In the genomic region with DNA sequence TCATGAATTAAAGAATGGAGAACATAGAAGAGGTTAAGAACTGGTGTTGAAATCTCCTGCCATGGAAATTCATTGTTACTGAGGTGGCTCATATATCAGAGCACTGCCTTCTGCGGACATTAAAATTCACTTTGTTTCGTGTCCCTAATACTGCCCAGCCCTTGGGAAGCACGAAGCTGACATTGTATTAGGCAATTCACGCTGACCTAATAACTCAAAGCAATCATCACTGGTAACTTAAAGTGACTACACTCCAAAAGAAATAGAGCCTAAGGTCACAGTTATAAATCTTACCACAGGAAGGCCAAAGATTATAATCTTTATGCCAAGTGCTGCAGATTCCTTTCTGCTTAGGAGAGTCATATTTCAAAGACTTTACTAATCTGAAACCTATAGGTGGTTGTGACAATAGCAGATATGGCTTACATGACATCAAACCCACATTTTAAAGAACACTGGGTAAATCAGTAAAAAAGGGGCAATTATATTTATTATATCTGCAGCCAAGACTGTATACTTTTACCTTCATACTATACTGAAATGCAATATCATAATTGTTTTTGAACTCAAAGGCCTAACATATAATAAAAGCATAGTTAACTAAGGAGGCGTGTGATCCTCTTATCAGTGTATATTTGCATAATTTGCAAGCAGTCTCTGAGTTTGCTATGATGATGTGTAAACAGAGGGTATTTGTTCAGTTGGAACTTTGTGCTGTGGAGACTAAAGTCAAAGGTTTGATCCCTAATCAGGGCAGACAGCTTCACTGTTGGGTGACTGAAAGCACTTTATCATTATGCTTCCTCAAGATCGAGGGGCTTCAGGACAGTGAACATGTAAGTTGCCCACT, we compare ENCODE assay signal across 1 cellular context.
TF ChIP-seq lines count a peak whose summit lies in the region.

No MANE protein-coding gene starts in this region.

TF ChIP-seq in HepG2, 621 proteins besides CTCF, POLR2A, EP300 and RAD21 (continued from another document and continues in another):
- TF ChIP-seq ZNF33B (CRISPR knock-in tag; IDR thresholded peaks at IDR 0.05) (no peak), MAFF (IDR thresholded peaks at IDR 0.05; ENCODE audit: low read depth, low read length) (peak; percentile 24; the same call in 1 of the 2 replicates), PHF20 (CRISPR knock-in tag; IDR thresholded peaks at IDR 0.05) (no peak), ISX (CRISPR knock-in tag; conservative IDR thresholded peaks at IDR 0.05) (no peak), FOXA1 (IDR thresholded peaks at IDR 0.05) (peak; percentile 96), FOXA1 (CRISPR knock-in tag; IDR thresholded peaks at IDR 0.05) (peak; percentile 98), SAP130 (CRISPR knock-in tag; IDR thresholded peaks at IDR 0.05; ENCODE audit: low read depth) (peak; percentile 70), NR1H2 (CRISPR knock-in tag; IDR thresholded peaks at IDR 0.05; ENCODE audit: borderline replicate concordance, low read depth) (no peak), ZNF343 (CRISPR knock-in tag; IDR thresholded peaks at IDR 0.05) (no peak), REPIN1 (CRISPR knock-in tag; IDR thresholded peaks at IDR 0.05; ENCODE audit: borderline replicate concordance, low read depth) (peak; percentile 30; the same call in 1 of the 2 replicates), ZBTB1 (CRISPR knock-in tag; IDR thresholded peaks at IDR 0.05; ENCODE audit: borderline replicate concordance) (no peak), ZNF577 (CRISPR knock-in tag; IDR thresholded peaks at IDR 0.05; ENCODE audit: borderline replicate concordance, low read depth) (no peak), RXRA (CRISPR knock-in tag; IDR thresholded peaks at IDR 0.05) (no peak; the same call in 1 of the 2 replicates), IRX3 (CRISPR knock-in tag; IDR thresholded peaks at IDR 0.05; ENCODE audit: borderline replicate concordance, low read depth) (no peak), LCORL (IDR thresholded peaks at IDR 0.05) (no peak), LCORL (CRISPR knock-in tag; IDR thresholded peaks at IDR 0.05) (no peak), NCOR1 (IDR thresholded peaks at IDR 0.05; ENCODE audit: borderline replicate concordance, low read length) (peak; percentile 93), KLF12 (CRISPR knock-in tag; IDR thresholded peaks at IDR 0.05; ENCODE audit: borderline replicate concordance) (no peak), NFYC (CRISPR knock-in tag; IDR thresholded peaks at IDR 0.05) (no peak), RARA (CRISPR knock-in tag; IDR thresholded peaks at IDR 0.05) (peak; percentile 59), NCOA5 (CRISPR knock-in tag; IDR thresholded peaks at IDR 0.05) (no peak), ZFP1 (CRISPR knock-in tag; IDR thresholded peaks at IDR 0.05) (no peak), GABPA (IDR thresholded peaks at IDR 0.05; ENCODE audit: low read depth, low read length) (no peak), GABPA (CRISPR knock-in tag; IDR thresholded peaks at IDR 0.05; ENCODE audit: low read depth) (peak; percentile 45; the same call in 1 of the 2 replicates), ZNF672 (CRISPR knock-in tag; IDR thresholded peaks at IDR 0.05) (no peak), ZNF121 (CRISPR knock-in tag; IDR thresholded peaks at IDR 0.05) (no peak), ESRRA (CRISPR knock-in tag; IDR thresholded peaks at IDR 0.05; ENCODE audit: low read depth) (0 out of 2 replicates have a peak, but pooled peaks have one; percentile 43), HNF4G (IDR thresholded peaks at IDR 0.05; ENCODE audit: borderline replicate concordance, low read depth, low read length) (peak; percentile 98), HNF4G (CRISPR knock-in tag; IDR thresholded peaks at IDR 0.05; ENCODE audit: borderline replicate concordance, low read depth) (peak; percentile 52; the same call in 1 of the 2 replicates), SOX6 (IDR thresholded peaks at IDR 0.05) (no peak), SOX6 (CRISPR knock-in tag; IDR thresholded peaks at IDR 0.05) (peak; percentile 90), ISL2 (CRISPR knock-in tag; IDR thresholded peaks at IDR 0.05) (peak; percentile 93), CCDC6 (CRISPR knock-in tag; IDR thresholded peaks at IDR 0.05) (no peak), PRMT3 (CRISPR knock-in tag; IDR thresholded peaks at IDR 0.05; ENCODE audit: borderline replicate concordance, low read depth) (no peak), SALL1 (CRISPR knock-in tag; IDR thresholded peaks at IDR 0.05) (peak; percentile 71; the same call in 1 of the 2 replicates), GLI4 (CRISPR knock-in tag; IDR thresholded peaks at IDR 0.05; ENCODE audit: borderline replicate concordance) (no peak), NR2F2 (IDR thresholded peaks at IDR 0.05; ENCODE audit: borderline replicate concordance, low read depth) (peak; percentile 77), MAZ (IDR thresholded peaks at IDR 0.05; ENCODE audit: borderline replicate concordance, low read depth, low read length) (no peak), MAZ (CRISPR knock-in tag; IDR thresholded peaks at IDR 0.05; ENCODE audit: low read depth) (peak; percentile 59; the same call in 1 of the 2 replicates), CEBPG (CRISPR knock-in tag; IDR thresholded peaks at IDR 0.05) (peak; percentile 91), MIXL1 (CRISPR knock-in tag; IDR thresholded peaks at IDR 0.05) (peak; percentile 88), ZSCAN25 (CRISPR knock-in tag; IDR thresholded peaks at IDR 0.05) (no peak), ZNF260 (CRISPR knock-in tag; IDR thresholded peaks at IDR 0.05; ENCODE audit: borderline replicate concordance, low read depth) (no peak), DMAP1 (CRISPR knock-in tag; IDR thresholded peaks at IDR 0.05) (peak; percentile 47; the same call in 1 of the 2 replicates)
- TF ChIP-seq, protein P1, sequence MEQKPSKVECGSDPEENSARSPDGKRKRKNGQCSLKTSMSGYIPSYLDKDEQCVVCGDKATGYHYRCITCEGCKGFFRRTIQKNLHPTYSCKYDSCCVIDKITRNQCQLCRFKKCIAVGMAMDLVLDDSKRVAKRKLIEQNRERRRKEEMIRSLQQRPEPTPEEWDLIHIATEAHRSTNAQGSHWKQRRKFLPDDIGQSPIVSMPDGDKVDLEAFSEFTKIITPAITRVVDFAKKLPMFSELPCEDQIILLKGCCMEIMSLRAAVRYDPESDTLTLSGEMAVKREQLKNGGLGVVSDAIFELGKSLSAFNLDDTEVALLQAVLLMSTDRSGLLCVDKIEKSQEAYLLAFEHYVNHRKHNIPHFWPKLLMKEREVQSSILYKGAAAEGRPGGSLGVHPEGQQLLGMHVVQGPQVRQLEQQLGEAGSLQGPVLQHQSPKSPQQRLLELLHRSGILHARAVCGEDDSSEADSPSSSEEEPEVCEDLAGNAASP (CRISPR knock-in tag; IDR thresholded peaks at IDR 0.05; ENCODE audit: borderline replicate concordance): peak; percentile 25; the same call in 1 of the 2 replicates
- TF ChIP-seq, protein P2, sequence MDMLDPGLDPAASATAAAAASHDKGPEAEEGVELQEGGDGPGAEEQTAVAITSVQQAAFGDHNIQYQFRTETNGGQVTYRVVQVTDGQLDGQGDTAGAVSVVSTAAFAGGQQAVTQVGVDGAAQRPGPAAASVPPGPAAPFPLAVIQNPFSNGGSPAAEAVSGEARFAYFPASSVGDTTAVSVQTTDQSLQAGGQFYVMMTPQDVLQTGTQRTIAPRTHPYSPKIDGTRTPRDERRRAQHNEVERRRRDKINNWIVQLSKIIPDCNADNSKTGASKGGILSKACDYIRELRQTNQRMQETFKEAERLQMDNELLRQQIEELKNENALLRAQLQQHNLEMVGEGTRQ (IDR thresholded peaks at IDR 0.05; ENCODE audit: low read depth, low read length): no peak
- TF ChIP-seq, protein P2 (CRISPR knock-in tag; IDR thresholded peaks at IDR 0.05; ENCODE audit: borderline replicate concordance): 0 out of 2 replicates have a peak, but pooled peaks have one; percentile 20
- TF ChIP-seq, protein P3, sequence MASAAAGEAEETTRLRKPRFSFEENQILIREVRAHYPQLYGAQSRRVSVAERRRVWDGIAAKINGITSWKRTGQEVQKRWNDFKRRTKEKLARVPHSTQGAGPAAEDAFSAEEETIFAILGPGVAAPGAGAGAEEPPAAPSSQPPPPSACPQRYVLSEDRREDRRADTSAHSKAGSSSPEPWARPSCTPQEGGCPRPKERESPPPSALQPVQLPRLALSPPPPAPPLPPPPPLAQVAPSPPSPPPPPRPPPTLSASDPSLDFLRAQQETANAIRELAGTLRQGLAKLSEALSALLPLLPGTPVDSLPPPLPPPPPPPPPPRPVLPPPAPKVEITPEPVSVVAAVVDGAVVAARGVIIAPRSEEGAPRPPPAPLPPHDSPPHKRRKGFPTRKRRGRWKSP (CRISPR knock-in tag; IDR thresholded peaks at IDR 0.05): no peak
- TF ChIP-seq, protein P4, sequence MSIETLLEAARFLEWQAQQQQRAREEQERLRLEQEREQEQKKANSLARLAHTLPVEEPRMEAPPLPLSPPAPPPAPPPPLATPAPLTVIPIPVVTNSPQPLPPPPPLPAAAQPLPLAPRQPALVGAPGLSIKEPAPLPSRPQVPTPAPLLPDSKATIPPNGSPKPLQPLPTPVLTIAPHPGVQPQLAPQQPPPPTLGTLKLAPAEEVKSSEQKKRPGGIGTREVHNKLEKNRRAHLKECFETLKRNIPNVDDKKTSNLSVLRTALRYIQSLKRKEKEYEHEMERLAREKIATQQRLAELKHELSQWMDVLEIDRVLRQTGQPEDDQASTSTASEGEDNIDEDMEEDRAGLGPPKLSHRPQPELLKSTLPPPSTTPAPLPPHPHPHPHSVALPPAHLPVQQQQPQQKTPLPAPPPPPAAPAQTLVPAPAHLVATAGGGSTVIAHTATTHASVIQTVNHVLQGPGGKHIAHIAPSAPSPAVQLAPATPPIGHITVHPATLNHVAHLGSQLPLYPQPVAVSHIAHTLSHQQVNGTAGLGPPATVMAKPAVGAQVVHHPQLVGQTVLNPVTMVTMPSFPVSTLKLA (IDR thresholded peaks at IDR 0.05): no peak
- TF ChIP-seq, protein P5, sequence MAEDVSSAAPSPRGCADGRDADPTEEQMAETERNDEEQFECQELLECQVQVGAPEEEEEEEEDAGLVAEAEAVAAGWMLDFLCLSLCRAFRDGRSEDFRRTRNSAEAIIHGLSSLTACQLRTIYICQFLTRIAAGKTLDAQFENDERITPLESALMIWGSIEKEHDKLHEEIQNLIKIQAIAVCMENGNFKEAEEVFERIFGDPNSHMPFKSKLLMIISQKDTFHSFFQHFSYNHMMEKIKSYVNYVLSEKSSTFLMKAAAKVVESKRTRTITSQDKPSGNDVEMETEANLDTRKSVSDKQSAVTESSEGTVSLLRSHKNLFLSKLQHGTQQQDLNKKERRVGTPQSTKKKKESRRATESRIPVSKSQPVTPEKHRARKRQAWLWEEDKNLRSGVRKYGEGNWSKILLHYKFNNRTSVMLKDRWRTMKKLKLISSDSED (CRISPR knock-in tag; IDR thresholded peaks at IDR 0.05): no peak
- TF ChIP-seq, protein P6, sequence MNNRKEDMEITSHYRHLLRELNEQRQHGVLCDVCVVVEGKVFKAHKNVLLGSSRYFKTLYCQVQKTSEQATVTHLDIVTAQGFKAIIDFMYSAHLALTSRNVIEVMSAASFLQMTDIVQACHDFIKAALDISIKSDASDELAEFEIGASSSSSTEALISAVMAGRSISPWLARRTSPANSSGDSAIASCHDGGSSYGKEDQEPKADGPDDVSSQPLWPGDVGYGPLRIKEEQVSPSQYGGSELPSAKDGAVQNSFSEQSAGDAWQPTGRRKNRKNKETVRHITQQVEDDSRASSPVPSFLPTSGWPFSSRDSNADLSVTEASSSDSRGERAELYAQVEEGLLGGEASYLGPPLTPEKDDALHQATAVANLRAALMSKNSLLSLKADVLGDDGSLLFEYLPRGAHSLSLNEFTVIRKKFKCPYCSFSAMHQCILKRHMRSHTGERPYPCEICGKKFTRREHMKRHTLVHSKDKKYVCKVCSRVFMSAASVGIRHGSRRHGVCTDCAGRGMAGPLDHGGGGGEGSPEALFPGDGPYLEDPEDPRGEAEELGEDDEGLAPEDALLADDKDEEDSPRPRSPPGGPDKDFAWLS (CRISPR knock-in tag; IDR thresholded peaks at IDR 0.05; ENCODE audit: borderline replicate concordance): no peak
- TF ChIP-seq, protein P7, sequence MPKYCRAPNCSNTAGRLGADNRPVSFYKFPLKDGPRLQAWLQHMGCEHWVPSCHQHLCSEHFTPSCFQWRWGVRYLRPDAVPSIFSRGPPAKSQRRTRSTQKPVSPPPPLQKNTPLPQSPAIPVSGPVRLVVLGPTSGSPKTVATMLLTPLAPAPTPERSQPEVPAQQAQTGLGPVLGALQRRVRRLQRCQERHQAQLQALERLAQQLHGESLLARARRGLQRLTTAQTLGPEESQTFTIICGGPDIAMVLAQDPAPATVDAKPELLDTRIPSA (CRISPR knock-in tag; IDR thresholded peaks at IDR 0.05; ENCODE audit: borderline replicate concordance): no peak
- TF ChIP-seq, protein P8, sequence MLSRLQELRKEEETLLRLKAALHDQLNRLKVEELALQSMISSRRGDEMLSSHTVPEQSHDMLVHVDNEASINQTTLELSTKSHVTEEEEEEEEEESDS (CRISPR knock-in tag; IDR thresholded peaks at IDR 0.05; ENCODE audit: borderline replicate concordance): no peak
- TF ChIP-seq, protein P9, sequence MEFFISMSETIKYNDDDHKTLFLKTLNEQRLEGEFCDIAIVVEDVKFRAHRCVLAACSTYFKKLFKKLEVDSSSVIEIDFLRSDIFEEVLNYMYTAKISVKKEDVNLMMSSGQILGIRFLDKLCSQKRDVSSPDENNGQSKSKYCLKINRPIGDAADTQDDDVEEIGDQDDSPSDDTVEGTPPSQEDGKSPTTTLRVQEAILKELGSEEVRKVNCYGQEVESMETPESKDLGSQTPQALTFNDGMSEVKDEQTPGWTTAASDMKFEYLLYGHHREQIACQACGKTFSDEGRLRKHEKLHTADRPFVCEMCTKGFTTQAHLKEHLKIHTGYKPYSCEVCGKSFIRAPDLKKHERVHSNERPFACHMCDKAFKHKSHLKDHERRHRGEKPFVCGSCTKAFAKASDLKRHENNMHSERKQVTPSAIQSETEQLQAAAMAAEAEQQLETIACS (CRISPR knock-in tag; IDR thresholded peaks at IDR 0.05): no peak
- TF ChIP-seq, protein P10, sequence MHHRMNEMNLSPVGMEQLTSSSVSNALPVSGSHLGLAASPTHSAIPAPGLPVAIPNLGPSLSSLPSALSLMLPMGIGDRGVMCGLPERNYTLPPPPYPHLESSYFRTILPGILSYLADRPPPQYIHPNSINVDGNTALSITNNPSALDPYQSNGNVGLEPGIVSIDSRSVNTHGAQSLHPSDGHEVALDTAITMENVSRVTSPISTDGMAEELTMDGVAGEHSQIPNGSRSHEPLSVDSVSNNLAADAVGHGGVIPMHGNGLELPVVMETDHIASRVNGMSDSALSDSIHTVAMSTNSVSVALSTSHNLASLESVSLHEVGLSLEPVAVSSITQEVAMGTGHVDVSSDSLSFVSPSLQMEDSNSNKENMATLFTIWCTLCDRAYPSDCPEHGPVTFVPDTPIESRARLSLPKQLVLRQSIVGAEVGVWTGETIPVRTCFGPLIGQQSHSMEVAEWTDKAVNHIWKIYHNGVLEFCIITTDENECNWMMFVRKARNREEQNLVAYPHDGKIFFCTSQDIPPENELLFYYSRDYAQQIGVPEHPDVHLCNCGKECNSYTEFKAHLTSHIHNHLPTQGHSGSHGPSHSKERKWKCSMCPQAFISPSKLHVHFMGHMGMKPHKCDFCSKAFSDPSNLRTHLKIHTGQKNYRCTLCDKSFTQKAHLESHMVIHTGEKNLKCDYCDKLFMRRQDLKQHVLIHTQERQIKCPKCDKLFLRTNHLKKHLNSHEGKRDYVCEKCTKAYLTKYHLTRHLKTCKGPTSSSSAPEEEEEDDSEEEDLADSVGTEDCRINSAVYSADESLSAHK (CRISPR knock-in tag; IDR thresholded peaks at IDR 0.05; ENCODE audit: borderline replicate concordance): no peak
